1 cellular context compared by ENCODE assay signal in genomic region chr3:53267766-53268165, GRCh38.
TF ChIP-seq lines count a peak whose summit lies in the region.

No MANE protein-coding gene starts in this region.

TF ChIP-seq in HCT116, 20 proteins besides CTCF, POLR2A, EP300 and RAD21 (continued from another document):
- no peak for TF ChIP-seq MAX (IDR thresholded peaks at IDR 0.05)
- TF ChIP-seq CEBPB (IDR thresholded peaks at IDR 0.05; ENCODE audit: low read depth), result no peak
- no peak for TF ChIP-seq FOSL1 (IDR thresholded peaks at IDR 0.05; ENCODE audit: low read depth)
- no peak for TF ChIP-seq CBX3 (IDR thresholded peaks at IDR 0.05; ENCODE audit: low read depth)
